8 cellular contexts compared by ENCODE assay signal in the genomic region with DNA sequence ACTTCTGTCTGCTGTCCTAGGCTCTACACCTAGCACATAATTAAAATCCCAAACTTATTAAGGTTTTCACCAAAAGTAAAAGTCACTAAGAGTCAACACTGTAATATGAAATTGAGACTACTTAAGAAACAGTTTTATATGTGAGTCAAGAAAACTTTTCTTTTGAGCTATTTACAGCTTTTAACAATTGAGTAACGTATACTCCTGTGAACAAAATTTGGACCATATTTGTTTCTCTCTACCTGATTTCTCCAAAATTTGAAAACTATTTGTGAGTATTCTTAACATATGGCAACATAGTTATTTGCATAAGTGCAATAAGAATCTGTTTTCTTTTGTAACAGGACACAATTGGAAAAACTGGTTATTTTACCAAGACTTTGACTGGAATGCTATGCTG. TPM values are rescaled to one million over a fixed set of nuclear protein-coding genes. Genes with fewer than 3 reads are reported as not detected.
"Had no signal": no experiment of that assay in that cellular context is flagged by ENCODE, and none has a peak within 500 bp of the region (broad histone marks: within the 10 kb centered on the region; RNA-seq: fewer than 3 reads in every experiment).

No MANE protein-coding gene starts in this region.

RNA-seq across cellular contexts. Expression of a gene that starts 26.6 kb away (rescaled TPM):
- polyA plus RNA-seq: keratinocyte; lung; mammary epithelial cell; naive thymus-derived CD4-positive, alpha-beta T cell; naive thymus-derived CD8-positive, alpha-beta T cell had no signal

RNA-seq across cellular contexts. Expression of a gene that starts 60.0 kb away (rescaled TPM):
- polyA plus RNA-seq: hepatocyte; immature natural killer cell; keratinocyte; liver; lung; mammary epithelial cell; naive thymus-derived CD8-positive, alpha-beta T cell had no signal
